In the genomic region with DNA sequence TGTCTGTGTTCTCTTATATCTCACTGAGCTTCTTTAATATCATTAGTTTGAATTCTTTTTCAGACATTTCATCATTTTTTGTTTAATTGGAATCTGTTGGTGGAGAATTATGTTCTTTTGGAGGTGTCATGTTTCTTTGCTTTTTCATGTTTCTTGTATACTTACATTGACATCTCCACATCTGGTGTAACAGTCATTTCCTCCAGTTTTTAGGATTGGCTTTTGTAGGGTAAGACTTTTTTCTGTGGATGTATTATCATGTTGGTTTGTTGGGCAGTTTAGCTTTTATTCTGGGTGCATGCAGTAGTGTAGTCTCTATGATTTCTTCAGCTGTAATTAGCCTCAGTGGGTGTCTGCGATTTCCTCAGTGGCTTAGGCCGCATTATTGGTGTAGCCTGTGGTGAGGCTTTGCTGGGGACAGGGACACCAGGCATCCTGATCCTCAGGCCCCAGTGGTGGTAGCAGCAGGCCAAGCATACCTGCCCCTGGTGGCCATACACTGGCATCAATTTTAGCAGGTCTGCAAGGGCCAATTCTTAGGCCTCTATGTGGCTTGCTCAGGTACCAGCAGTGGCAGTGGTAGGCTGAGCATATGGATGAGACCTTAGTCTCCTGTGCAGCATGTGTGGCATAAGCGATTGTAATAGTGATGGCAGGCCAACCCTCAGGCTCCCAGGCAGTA, we compare ENCODE assay signal across 22 cellular contexts.
DNase-seq lines count a peak whose midpoint lies in the region; ATAC-seq and TF ChIP-seq lines count a peak whose summit lies in the region.
"Had no signal": no experiment of that assay in that cellular context is flagged by ENCODE, and none has a peak within 500 bp of the region (broad histone marks: within the 10 kb centered on the region; RNA-seq: fewer than 3 reads in every experiment).

No MANE protein-coding gene starts in this region.

- no peak overlapping the region for H3K4me3 Mint-ChIP-seq in H9
- H3K4me3 Mint-ChIP-seq: activated CD4-positive, alpha-beta T cell treated with anti-CD3 and anti-CD28 coated beads for 36 hours; activated naive CD8-positive, alpha-beta T cell treated with anti-CD3 and anti-CD28 coated beads, Interleukin-2, amount 50 U/mL, for 24 hours; activated T-helper 1 cell treated with anti-CD3 and anti-CD28 coated beads, Interleukin-12 subunit alpha, Interleukin-12 subunit beta, Interleukin-2, Interleukin-4 antibody, amounts not matched to agents 30 ng/mL and 10 ng/mL and 1 ng/mL, durations not matched to agents 14 hours and 24 hours and 36 hours; natural killer cell treated with Interleukin-12 subunit alpha and Interleukin-12 subunit beta and Interleukin-15 and Interleukin-18, amount 100 ng/mL, for 72 hours had no signal

- in situ Hi-C loops in astrocyte of the spinal cord (cut with HindIII; ENCODE audit: low sequenced_read_pairs), result no loop called here

- H3K4me1 ChIP-seq in H9 (ENCODE audit: insufficient read depth, low read length), result no peaks in the 10 kb centered on the region
- H3K4me1 ChIP-seq: parathyroid adenoma, right lobe of liver, vagina had no signal

- H3K27ac Mint-ChIP-seq in H9, result no peak overlapping the region; a peak in 1 of 7 replicates
- H3K27ac Mint-ChIP-seq: activated CD4-positive, alpha-beta T cell treated with anti-CD3 and anti-CD28 coated beads for 36 hours; activated naive CD8-positive, alpha-beta T cell treated with anti-CD3 and anti-CD28 coated beads, Interleukin-2, amount 50 U/mL, for 24 hours; activated T-helper 1 cell treated with anti-CD3 and anti-CD28 coated beads, Interleukin-12 subunit alpha, Interleukin-12 subunit beta, Interleukin-2, Interleukin-4 antibody, amounts not matched to agents 30 ng/mL and 10 ng/mL and 1 ng/mL, durations not matched to agents 14 hours and 24 hours and 36 hours had no signal

- H2BK120ac ChIP-seq in H9 (ENCODE audit: low read depth, low read length, poor library complexity, severe bottlenecking), result no peak overlapping the region

- H3K23me2 ChIP-seq in H9 (ENCODE audit: insufficient read length, low read depth, low read length, poor library complexity, severe bottlenecking), result no peaks in the 10 kb centered on the region

- H3K79me2 ChIP-seq in H9 (ENCODE audit: insufficient read depth, low read length), result no peaks in the 10 kb centered on the region; the same call in 1 of the 2 replicates
- H3K79me2 ChIP-seq: parathyroid adenoma had no signal

- no peak overlapping the region for H4K5ac ChIP-seq in H9 (ENCODE audit: insufficient read length, low read depth, low read length)

- DNase-seq in H9 (no peak), astrocyte of the spinal cord (ENCODE audit: low read depth, low spot score) (no peak), iPS-NIHi11 (ENCODE audit: low spot score) (peak; percentile 17), NCI-H82 (lab: John Stamatoyannopoulos, UW) (no peak), NCI-H2171 treated with DMSO at 0.1 percent for 48 hours (lab: John Stamatoyannopoulos, UW) (no peak), kidney glomerular epithelial cell (lab: John Stamatoyannopoulos, UW) (no peak)
- DNase-seq: activated CD4-positive, alpha-beta T cell treated with anti-CD3 and anti-CD28 coated beads for 36 hours; activated naive CD8-positive, alpha-beta T cell treated with anti-CD3 and anti-CD28 coated beads, Interleukin-2, amount 50 U/mL, for 24 hours; C1 segment of cervical spinal cord; caudate nucleus; GOT3; NCI-H1417; NCI-H524; right lobe of liver had no signal

- H2BK12ac ChIP-seq in H9 (ENCODE audit: insufficient read length, low read depth, low read length), result no peak overlapping the region

- H3K27ac ChIP-seq in C4-2B (peak overlapping the region; percentile 28), H9 (ENCODE audit: insufficient read length, low read depth, low read length) (no peak overlapping the region)
- H3K27ac ChIP-seq: epithelial cell of prostate, parathyroid adenoma, right lobe of liver, vagina had no signal

- no peak overlapping the region for H3K18ac ChIP-seq in H9 (ENCODE audit: insufficient read length, low read depth, low read length)

- H4K91ac ChIP-seq in H9 (ENCODE audit: insufficient read length, low read depth, low read length), result no peak overlapping the region

- no peaks in the 10 kb centered on the region for H3K27me3 Mint-ChIP-seq in H9 (ENCODE audit: low read depth)
- H3K27me3 Mint-ChIP-seq: activated CD4-positive, alpha-beta T cell treated with anti-CD3 and anti-CD28 coated beads for 36 hours; activated naive CD8-positive, alpha-beta T cell treated with anti-CD3 and anti-CD28 coated beads, Interleukin-2, amount 50 U/mL, for 24 hours; natural killer cell treated with Interleukin-12 subunit alpha and Interleukin-12 subunit beta and Interleukin-15 and Interleukin-18, amount 100 ng/mL, for 72 hours had no signal

- no peak overlapping the region for H2BK5ac ChIP-seq in H9 (ENCODE audit: insufficient read length, low read length)

- H3K4me1 Mint-ChIP-seq in H9, result no peaks in the 10 kb centered on the region

- no peak overlapping the region for H3K14ac ChIP-seq in H9 (ENCODE audit: insufficient read depth, low read length)

- no peak overlapping the region for H3K4me3 ChIP-seq in astrocyte of the spinal cord (ENCODE audit: low read depth, low read length)
- H3K4me3 ChIP-seq: right lobe of liver, vagina had no signal

- H3K9ac ChIP-seq in H9 (ENCODE audit: extremely low read depth, insufficient read length, low read length), result no peak overlapping the region
- H3K9ac ChIP-seq: parathyroid adenoma had no signal

- no peaks in the 10 kb centered on the region for H4K20me1 ChIP-seq in H9 (ENCODE audit: control insufficient read depth, insufficient read depth, insufficient read length)

- H3K27me3 ChIP-seq in H9 (ENCODE audit: insufficient read depth, low read length), result no peaks in the 10 kb centered on the region
- H3K27me3 ChIP-seq: right lobe of liver, vagina had no signal

- no peak overlapping the region for H4K8ac ChIP-seq in H9 (replicated peaks; ENCODE audit: insufficient read length, low read depth, low read length)

- no peaks in the 10 kb centered on the region for H3K9me3 ChIP-seq in H9 (ENCODE audit: control insufficient read depth, low read depth, low read length)
- H3K9me3 ChIP-seq: right lobe of liver, vagina had no signal

- H3T11ph ChIP-seq in H9 (ENCODE audit: low read length), result no peak overlapping the region

- peaks cover 5% of the 10 kb centered on the region for H3K79me1 ChIP-seq in H9 (ENCODE audit: insufficient read depth, low read depth, low read length, poor library complexity, severe bottlenecking)

- no peak overlapping the region for H3K56ac ChIP-seq in H9 (ENCODE audit: insufficient read length, low read depth, low read length)

- no peak overlapping the region for H3K23ac ChIP-seq in H9 (ENCODE audit: insufficient read length, low read depth, low read length)

- ATAC-seq in GM18870 (IDR thresholded peaks at IDR 0.05; ENCODE audit: unreplicated experiment), result no peak
- ATAC-seq: activated CD4-positive, alpha-beta T cell treated with anti-CD3 and anti-CD28 coated beads for 36 hours; activated naive CD8-positive, alpha-beta T cell treated with anti-CD3 and anti-CD28 coated beads, Interleukin-2, amount 50 U/mL, for 24 hours; HepG2 had no signal

- no peak overlapping the region for H2BK20ac ChIP-seq in H9 (ENCODE audit: low read depth, low read length, poor library complexity, severe bottlenecking)

- no peak overlapping the region for H2AFZ ChIP-seq in H9 (ENCODE audit: low read length)
- H2AFZ ChIP-seq: parathyroid adenoma had no signal

- WGBS in H9 (ENCODE audit: extremely low coverage, insufficient read length, low lambda C conversion rate), result no CpG with 5 or more reads among the region's 3 CpGs

- no peak overlapping the region for H3K4me2 ChIP-seq in H9 (ENCODE audit: insufficient read depth, insufficient read length, low read length)

- H3K4ac ChIP-seq in H9 (ENCODE audit: low read depth, low read length), result no peak overlapping the region

- TF ChIP-seq CTCF in C4-2B (conservative IDR thresholded peaks at IDR 0.05) (no peak; the same call in 1 of the 2 replicates), H9 (conservative IDR thresholded peaks at IDR 0.05) (peak; percentile 54), astrocyte of the spinal cord (IDR thresholded peaks at IDR 0.05; ENCODE audit: low read depth, low read length) (peak; percentile 4)

- no peak overlapping the region for H2AK5ac ChIP-seq in H9 (ENCODE audit: insufficient read length, low read length)

- H2BK15ac ChIP-seq in H9 (ENCODE audit: low read depth, low read length), result no peak overlapping the region

- H3K9me3 Mint-ChIP-seq in H9, result peaks cover 10 to 11% of the 10 kb centered on the region in 2 experiments; a peak in 4 of 5 replicates

- H3K36me3 Mint-ChIP-seq in H9 (ENCODE audit: insufficient read depth in 1 of 3, low read depth in 3 of 3), result peaks cover 4 to 20% (median 12%) of the 10 kb centered on the region in 3 experiments; a peak in 5 of 7 replicates
